Comparison of ENCODE assay signal across 7 cellular contexts in the genomic region with DNA sequence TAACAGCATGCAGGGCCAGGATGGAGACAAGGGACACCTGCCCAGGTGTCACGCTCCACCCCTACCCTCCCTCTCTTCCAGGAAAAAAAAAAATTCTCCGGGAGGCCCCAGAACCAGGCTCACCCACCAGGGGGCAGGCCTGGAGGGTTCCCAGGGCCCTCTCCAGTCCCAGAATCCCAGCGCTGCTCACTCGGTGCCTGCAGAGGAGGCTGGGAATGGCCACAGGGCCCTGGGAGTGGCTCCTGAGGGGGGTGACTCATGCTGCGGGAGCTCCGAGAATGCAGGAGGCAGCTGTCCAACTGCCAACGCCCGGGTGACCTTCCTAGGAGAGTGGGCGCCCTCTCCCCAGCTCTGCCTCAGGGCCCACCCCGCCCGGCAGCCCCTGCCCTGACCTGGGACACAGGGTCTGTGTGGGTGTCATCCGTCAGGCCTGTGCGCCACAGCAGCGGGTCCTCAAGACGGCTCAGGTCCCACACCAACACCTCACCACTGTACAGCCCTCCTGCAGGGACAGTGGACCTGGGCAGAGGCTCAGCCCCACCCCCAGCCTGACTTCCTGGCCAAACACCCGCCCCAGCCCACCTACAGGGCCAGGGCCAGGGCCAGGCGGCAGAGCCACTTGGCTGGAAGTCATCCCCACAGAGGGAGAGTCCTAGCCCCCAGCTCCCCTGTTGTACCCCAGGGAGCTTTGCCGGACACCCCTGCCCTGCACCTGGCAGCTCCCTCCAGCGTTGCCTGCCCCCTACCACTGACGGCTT. TPM values are rescaled to one million over a fixed set of nuclear protein-coding genes. Genes with fewer than 3 reads are reported as not detected.
DNase-seq lines count a peak whose midpoint lies in the region; ATAC-seq, FAIRE-seq and TF ChIP-seq lines count a peak whose summit lies in the region.

No MANE protein-coding gene starts in this region.

- intact Hi-C loops in left lung (cut with DNase I): no loop called here
- intact Hi-C loops in tibial artery (cut with DNase I; ENCODE audit: low total_unique reads): no loop called here

- peak overlapping the region in 1 of 2 donors; percentile 26 for H3K4me3 ChIP-seq in left lung
- peak overlapping the region in 1 of 2 donors; percentile 4 for H3K4me3 ChIP-seq in tibial artery

- no peaks in the 10 kb centered on the region for H3K9me3 Mint-ChIP-seq in chondrocyte (ENCODE audit: low read depth)

- TF ChIP-seq CTCF in chondrocyte (IDR thresholded peaks at IDR 0.05) (peak; percentile 92), left lung (IDR thresholded peaks at IDR 0.05) (peak; percentile 57 to 59), tibial artery (IDR thresholded peaks at IDR 0.05) (peak; percentile 72 to 76)

- H3K36me3 Mint-ChIP-seq in chondrocyte (ENCODE audit: low read depth): peaks cover 20% of the 10 kb centered on the region

- H3K27ac ChIP-seq in left lung: peak overlapping the region; percentile 89 to 92
- H3K27ac ChIP-seq in tibial artery: peak overlapping the region; percentile 72 to 94

- H3K27me3 ChIP-seq in left lung: no peaks in the 10 kb centered on the region
- H3K27me3 ChIP-seq in tibial artery: no peaks in the 10 kb centered on the region

- no peaks in the 10 kb centered on the region for H3K9me3 ChIP-seq in left lung
- H3K9me3 ChIP-seq in tibial artery: no peaks in the 10 kb centered on the region

- no peaks in the 10 kb centered on the region for H3K27me3 Mint-ChIP-seq in chondrocyte (ENCODE audit: low read depth)

- peaks cover 0 to 64% of the 10 kb centered on the region in 2 donors for H3K36me3 ChIP-seq in left lung
- H3K36me3 ChIP-seq in tibial artery: peaks cover 38 to 57% (median 49%) of the 10 kb centered on the region in 3 donors

- peak overlapping the region; percentile 91 for H3K27ac Mint-ChIP-seq in chondrocyte (ENCODE audit: unreplicated experiment)

- DNase-seq in GM12892 (ENCODE audit: insufficient read length): peak; percentile 26
- peak; percentile 95 for DNase-seq in NCI-H2196 treated with DMSO at 0.1 percent for 48 hours (lab: John Stamatoyannopoulos, UW; ENCODE audit: unreplicated experiment)
- peak; percentile 99 for DNase-seq in chondrocyte (ENCODE audit: low spot score)
- DNase-seq in left lung: peak; percentile 92 to 94
- peak; percentile 82 to 96 for DNase-seq in tibial artery

- H3K4me1 ChIP-seq in left lung (peaks cover 9 to 24% of the 10 kb centered on the region in 2 donors), tibial artery (peaks cover 0 to 43% (median 26%) of the 10 kb centered on the region in 4 donors)

- no peak for TF ChIP-seq POLR2A in GM12892 (IDR thresholded peaks at IDR 0.05; ENCODE audit: low read depth, low read length)

- ATAC-seq in left lung (peak; percentile 90), GM18870 (IDR thresholded peaks at IDR 0.05; ENCODE audit: unreplicated experiment) (no peak), GM21447 (IDR thresholded peaks at IDR 0.05; ENCODE audit: unreplicated experiment) (no peak)

- no peak for FAIRE-seq in GM12892 (lab: Jason Lieb, UNC)

- H3K4me1 Mint-ChIP-seq in chondrocyte (ENCODE audit: low read depth): peaks cover 35% of the 10 kb centered on the region

- H3K4me3 Mint-ChIP-seq in chondrocyte (ENCODE audit: unreplicated experiment): no peak overlapping the region

RNA-seq across cellular contexts. Expression of gene DYNC2I2, which starts 21.2 kb away (rescaled TPM):
- polyA plus RNA-seq in GM12892 (2012; ENCODE audit: missing spikeins): 19.2 TPM
- total RNA-seq in chondrocyte (23.4 to 41.0 TPM (median 24.0 TPM) in 3 replicates), left lung (10 to 100 TPM; 52.7 to 55.4 TPM)

RNA-seq across cellular contexts. Expression of gene SET, which starts 53.6 kb away (rescaled TPM):
- 546 TPM for polyA plus RNA-seq in GM12892 (2012; ENCODE audit: missing spikeins)
- total RNA-seq in chondrocyte (235 to 266 TPM (median 255 TPM) in 3 replicates), left lung (100 to 1,000 TPM; 249 to 294 TPM)

Comparison
In these comparisons a context has a peak if more than half of its experiments do, and no peak if none do; other contexts are left out.
1. DNase-seq: peak in every context shown above with its lines; median percentile 99 in chondrocyte; 95 in NCI-H2196 treated with DMSO at 0.1 percent for 48 hours; 93 in left lung; 89 in tibial artery; 26 in GM12892.